Comparison of ENCODE assay signal across 8 cellular contexts in genomic region chrX:70433848-70434351, GRCh38. TPM values are rescaled to one million over a fixed set of nuclear protein-coding genes. Genes with fewer than 3 reads are reported as not detected.
DNase-seq lines count a peak whose midpoint lies in the region; ATAC-seq and TF ChIP-seq lines count a peak whose summit lies in the region.

No MANE protein-coding gene starts in this region.

- intact Hi-C loops in CD4-positive, alpha-beta memory T cell (cut with micrococcal nuclease), result loop anchor here (1.0 to 10.0 kb wide), 7 partner anchors 21 to 942 kb away; partner anchors contain the start of genes IGBP1 and KIF4A
- intact Hi-C loops in OCI-LY7 (cut with micrococcal nuclease; ENCODE audit: unreplicated experiment), result loop anchor here (5.0 kb wide), 1 partner anchor 237 kb away; no protein-coding TSS in a partner anchor
- intact Hi-C loops in esophagus squamous epithelium (cut with DNase I), result no loop called here

- peaks cover 0 to 3% of the 10 kb centered on the region in 2 donors for H3K36me3 Mint-ChIP-seq in CD4-positive, alpha-beta memory T cell
- H3K36me3 Mint-ChIP-seq in activated T-cell treated with anti-CD3 and anti-CD28 coated beads, Interleukin-2, amount 50 U/mL, for 24 hours (ENCODE audit: low read depth), result no peaks in the 10 kb centered on the region
- H3K36me3 Mint-ChIP-seq in naive thymus-derived CD8-positive, alpha-beta T cell, result no peaks in the 10 kb centered on the region
- H3K36me3 Mint-ChIP-seq in stimulated activated naive CD8-positive, alpha-beta T cell treated with anti-CD3 and anti-CD28 coated beads, Interleukin-15, Interleukin-2, amounts not matched to agents 100 ng/mL and 50 ng/mL, for 24 hours (ENCODE audit: low read depth), result no peaks in the 10 kb centered on the region

- 0 to 41% methylated on average over 8 to 24 of the region's 37 CpGs for WGBS in esophagus squamous epithelium, 2 donors

- BruUV-seq in OCI-LY7 (replicated peaks; lab: Mats Ljungman, UMichigan), result no TSS peak

- TF ChIP-seq CTCF in OCI-LY7 (conservative IDR thresholded peaks at IDR 0.05; ENCODE audit: low read length) (peak; percentile 70), esophagus squamous epithelium (IDR thresholded peaks at IDR 0.05) (peak; percentile 42 to 81 (median 64))

- peaks cover 2 to 27% (median 11%) of the 10 kb centered on the region in 4 donors for H3K4me1 Mint-ChIP-seq in CD4-positive, alpha-beta memory T cell
- H3K4me1 Mint-ChIP-seq in activated T-cell treated with anti-CD3 and anti-CD28 coated beads, Interleukin-2, amount 50 U/mL, for 24 hours (ENCODE audit: low read depth), result peaks cover 16% of the 10 kb centered on the region
- H3K4me1 Mint-ChIP-seq in naive thymus-derived CD8-positive, alpha-beta T cell, result peaks cover 3 to 23% (median 11%) of the 10 kb centered on the region in 4 donors
- peaks cover 30% of the 10 kb centered on the region for H3K4me1 Mint-ChIP-seq in stimulated activated naive CD8-positive, alpha-beta T cell treated with anti-CD3 and anti-CD28 coated beads, Interleukin-15, Interleukin-2, amounts not matched to agents 100 ng/mL and 50 ng/mL, for 24 hours (ENCODE audit: low read depth)

- H3K27ac ChIP-seq in CD4-positive, alpha-beta memory T cell (ENCODE audit: low read depth, low read length), result peak overlapping the region; percentile 40
- peak overlapping the region; percentile 40 for H3K27ac ChIP-seq in OCI-LY7 (ENCODE audit: low read depth, low read length, poor library complexity, severe bottlenecking)
- peak overlapping the region; percentile 59 to 88 (median 84) for H3K27ac ChIP-seq in esophagus squamous epithelium

- peak overlapping the region; percentile 91 for H2AFZ ChIP-seq in OCI-LY7 (ENCODE audit: low read length)

- H3K79me2 ChIP-seq in OCI-LY7 (ENCODE audit: insufficient read depth, low read depth, low read length), result no peaks in the 10 kb centered on the region

- peak overlapping the region; percentile 89 to 95 (median 92) for H3K4me3 Mint-ChIP-seq in CD4-positive, alpha-beta memory T cell
- peak overlapping the region; percentile 82 for H3K4me3 Mint-ChIP-seq in activated T-cell treated with anti-CD3 and anti-CD28 coated beads, Interleukin-2, amount 50 U/mL, for 24 hours
- H3K4me3 Mint-ChIP-seq in naive thymus-derived CD8-positive, alpha-beta T cell, result peak overlapping the region; percentile 83 to 94 (median 90)
- H3K4me3 Mint-ChIP-seq in stimulated activated naive CD8-positive, alpha-beta T cell treated with anti-CD3 and anti-CD28 coated beads, Interleukin-15, Interleukin-2, amounts not matched to agents 100 ng/mL and 50 ng/mL, for 24 hours, result peak overlapping the region; percentile 89

- no peak for TF ChIP-seq POLR2A in esophagus squamous epithelium (IDR thresholded peaks at IDR 0.05)

- peaks cover 9% of the 10 kb centered on the region for H3K4me1 ChIP-seq in CD4-positive, alpha-beta memory T cell (ENCODE audit: insufficient read depth, low read length)
- H3K4me1 ChIP-seq in OCI-LY7 (ENCODE audit: insufficient read depth, low read length, poor library complexity, severe bottlenecking) (peaks cover 7% of the 10 kb centered on the region), esophagus squamous epithelium (peaks cover 3 to 24% (median 3%) of the 10 kb centered on the region in 3 donors)

- no peaks in the 10 kb centered on the region for H3K9me3 Mint-ChIP-seq in CD4-positive, alpha-beta memory T cell
- H3K9me3 Mint-ChIP-seq in activated T-cell treated with anti-CD3 and anti-CD28 coated beads, Interleukin-2, amount 50 U/mL, for 24 hours, result no peaks in the 10 kb centered on the region
- peaks cover 0 to 2% (median 0%) of the 10 kb centered on the region in 9 donors for H3K9me3 Mint-ChIP-seq in naive thymus-derived CD8-positive, alpha-beta T cell
- no peaks in the 10 kb centered on the region for H3K9me3 Mint-ChIP-seq in stimulated activated naive CD8-positive, alpha-beta T cell treated with anti-CD3 and anti-CD28 coated beads, Interleukin-15, Interleukin-2, amounts not matched to agents 100 ng/mL and 50 ng/mL, for 24 hours

- H3K4me2 ChIP-seq in OCI-LY7 (ENCODE audit: low read length), result peak overlapping the region; percentile 100

- peak; percentile 67 for ATAC-seq in GM19438 (IDR thresholded peaks at IDR 0.05; ENCODE audit: low read depth, unreplicated experiment)
- peak; percentile 86 for ATAC-seq in naive thymus-derived CD8-positive, alpha-beta T cell

- H3K27ac Mint-ChIP-seq in CD4-positive, alpha-beta memory T cell, result peak overlapping the region; percentile 86 to 95 (median 94)
- H3K27ac Mint-ChIP-seq in activated T-cell treated with anti-CD3 and anti-CD28 coated beads, Interleukin-2, amount 50 U/mL, for 24 hours, result peak overlapping the region; percentile 90
- H3K27ac Mint-ChIP-seq in naive thymus-derived CD8-positive, alpha-beta T cell, result peak overlapping the region; percentile 75 to 96 (median 94)
- peak overlapping the region; percentile 93 for H3K27ac Mint-ChIP-seq in stimulated activated naive CD8-positive, alpha-beta T cell treated with anti-CD3 and anti-CD28 coated beads, Interleukin-15, Interleukin-2, amounts not matched to agents 100 ng/mL and 50 ng/mL, for 24 hours

- DNase-seq in CD4-positive, alpha-beta memory T cell, result peak; percentile 73 to 76 (median 76)
- DNase-seq in HK-2 (ENCODE audit: unreplicated experiment), result peak; percentile 72
- peak; percentile 78 for DNase-seq in OCI-LY7 (ENCODE audit: low spot score)
- DNase-seq in activated T-cell treated with anti-CD3 and anti-CD28 coated beads, Interleukin-2, amount 50 U/mL, for 24 hours, result peak; percentile 82
- DNase-seq in esophagus squamous epithelium (lab: John Stamatoyannopoulos, UW), result peak; percentile 9
- peak; percentile 63 to 85 (median 72) for DNase-seq in naive thymus-derived CD8-positive, alpha-beta T cell

- no peaks in the 10 kb centered on the region for H3K9me2 ChIP-seq in OCI-LY7 (ENCODE audit: insufficient read depth, low read length)

- no peaks in the 10 kb centered on the region for H3K36me3 ChIP-seq in CD4-positive, alpha-beta memory T cell (ENCODE audit: insufficient read depth, low read length)
- H3K36me3 ChIP-seq in OCI-LY7 (ENCODE audit: insufficient read depth, low read length) (no peaks in the 10 kb centered on the region), esophagus squamous epithelium (no peaks in the 10 kb centered on the region)

- no peaks in the 10 kb centered on the region for H3K9me3 ChIP-seq in CD4-positive, alpha-beta memory T cell (ENCODE audit: control insufficient read depth in 1 of 2, low read length in 2 of 2)
- H3K9me3 ChIP-seq in OCI-LY7 (ENCODE audit: low read length) (no peaks in the 10 kb centered on the region), esophagus squamous epithelium (no peaks in the 10 kb centered on the region)

- peaks cover 0 to 2% of the 10 kb centered on the region in 2 donors for H3K27me3 Mint-ChIP-seq in CD4-positive, alpha-beta memory T cell
- peaks cover 49% of the 10 kb centered on the region for H3K27me3 Mint-ChIP-seq in activated T-cell treated with anti-CD3 and anti-CD28 coated beads, Interleukin-2, amount 50 U/mL, for 24 hours
- H3K27me3 Mint-ChIP-seq in naive thymus-derived CD8-positive, alpha-beta T cell, result peaks cover 0 to 13% (median 0%) of the 10 kb centered on the region in 5 donors
- H3K27me3 Mint-ChIP-seq in stimulated activated naive CD8-positive, alpha-beta T cell treated with anti-CD3 and anti-CD28 coated beads, Interleukin-15, Interleukin-2, amounts not matched to agents 100 ng/mL and 50 ng/mL, for 24 hours, result peaks cover 6% of the 10 kb centered on the region

- no peaks in the 10 kb centered on the region for H3K27me3 ChIP-seq in CD4-positive, alpha-beta memory T cell (ENCODE audit: insufficient read depth, low read length)
- no peaks in the 10 kb centered on the region for H3K27me3 ChIP-seq in esophagus squamous epithelium

- no peaks in the 10 kb centered on the region for H4K20me1 ChIP-seq in OCI-LY7 (ENCODE audit: insufficient read depth, low read length)

- CTCF ChIA-PET in CD4-positive, alpha-beta memory T cell (lab: Charles Lee; ENCODE audit: partially characterized antibody), result interaction anchor here (1.1 to 3.9 kb wide), 14 partner anchors 11 to 300 kb away, joined by 3 to 29 read pairs (median 4); partner anchors contain the start of genes DLG3 and IGBP1
- CTCF ChIA-PET in OCI-LY7 (lab: Charles Lee; ENCODE audit: unreplicated experiment), result interaction anchor here (0.6 kb wide), 1 partner anchor 10 kb away, joined by 3 read pairs; no protein-coding TSS in a partner anchor

- peak overlapping the region; percentile 69 to 82 for H3K4me3 ChIP-seq in CD4-positive, alpha-beta memory T cell (ENCODE audit: low read length in 2 of 2)
- H3K4me3 ChIP-seq in OCI-LY7 (ENCODE audit: low read depth, low read length, poor library complexity, severe bottlenecking) (peak overlapping the region; percentile 77), esophagus squamous epithelium (peak overlapping the region; percentile 48 to 65 (median 59))

- POLR2A ChIA-PET in CD4-positive, alpha-beta memory T cell (lab: Charles Lee; ENCODE audit: partially characterized antibody), result interaction anchor here (1.4 to 3.2 kb wide), 6 partner anchors 11 to 300 kb away, joined by 3 to 19 read pairs (median 13); partner anchors contain the start of genes DLG3 and IGBP1
- POLR2A ChIA-PET in OCI-LY7 (lab: Charles Lee), result no interaction called here
- POLR2A ChIA-PET in naive thymus-derived CD8-positive, alpha-beta T cell (lab: Charles Lee), result interaction anchor here (0.6 to 2.9 kb wide), 5 partner anchors 10 to 300 kb away, joined by 3 to 9 read pairs (median 5); partner anchors contain the start of gene IGBP1

RNA-seq across cellular contexts. Expression of gene DLG3, which starts 10.7 kb away (rescaled TPM):
- 10 to 100 TPM; 12.4 to 14.2 TPM for total RNA-seq in CD4-positive, alpha-beta memory T cell
- polyA plus RNA-seq in CD4-positive, alpha-beta memory T cell, result 10 to 100 TPM in 1 of 2 donors, 1 to 10 TPM in 1; 5.3 to 11.6 TPM
- 0.06 TPM in 1 of 2 replicates, not detected in the other for total RNA-seq in OCI-LY7 (2014; rRNA removed; shearing (Covaris generic))
- total RNA-seq in OCI-LY7 (2022), result 0.09 TPM in 1 of 2 replicates, not detected in the other
- 10 to 100 TPM; 20.8 to 36.7 (median 28.3) TPM for total RNA-seq in esophagus squamous epithelium
- total RNA-seq in naive thymus-derived CD8-positive, alpha-beta T cell, result 1 to 10 TPM; 5.6 to 6.7 TPM
- polyA plus RNA-seq in naive thymus-derived CD8-positive, alpha-beta T cell, result 1 to 10 TPM; 2.3 to 6.3 (median 3.7) TPM

RNA-seq across cellular contexts. Expression of gene GDPD2, which starts 10.8 kb away (rescaled TPM):
- not detected for total RNA-seq in CD4-positive, alpha-beta memory T cell
- polyA plus RNA-seq in CD4-positive, alpha-beta memory T cell, result not detected
- total RNA-seq in OCI-LY7 (2014; rRNA removed; shearing (Covaris generic)), result 0.16 TPM in 1 of 2 replicates, not detected in the other
- total RNA-seq in OCI-LY7 (2022), result not detected in 2 replicates
- 1 to 10 TPM in 2 of 4 donors, not detected in 2; 1.3 to 2.3 TPM for total RNA-seq in esophagus squamous epithelium
- total RNA-seq in naive thymus-derived CD8-positive, alpha-beta T cell, result not detected
- polyA plus RNA-seq in naive thymus-derived CD8-positive, alpha-beta T cell, result not detected

Comparison
In these comparisons a context has a peak if more than half of its experiments do, and no peak if none do; other contexts are left out.
1. Peak in every context shown above with its lines: DNase-seq, ATAC-seq, H3K4me3 ChIP-seq and H3K27ac ChIP-seq.
2. DNase-seq: peak in every context shown above with its lines; median percentile 82 in activated T-cell treated with anti-CD3 and anti-CD28 coated beads, Interleukin-2, amount 50 U/mL, for 24 hours; 78 in OCI-LY7; 76 in CD4-positive, alpha-beta memory T cell; 72 in HK-2; 72 in naive thymus-derived CD8-positive, alpha-beta T cell; 9 in esophagus squamous epithelium.
3. RNA of gene DLG3, which starts 10.7 kb away (total RNA-seq): 20.8 to 36.7 TPM in esophagus squamous epithelium, 12.4 to 14.2 TPM in CD4-positive, alpha-beta memory T cell and 5.6 to 6.7 TPM in naive thymus-derived CD8-positive, alpha-beta T cell; 0.06 to 0.09 TPM in OCI-LY7; every median in the first group is over 4 times any median in the second.